22 cellular contexts compared by ENCODE assay signal in genomic region chr9:35564658-35565061, GRCh38. TPM values are rescaled to one million over a fixed set of nuclear protein-coding genes. Genes with fewer than 3 reads are reported as not detected.
DNase-seq lines count a peak whose midpoint lies in the region; ATAC-seq and TF ChIP-seq lines count a peak whose summit lies in the region.
"Had no signal": no experiment of that assay in that cellular context is flagged by ENCODE, and none has a peak within 500 bp of the region (broad histone marks: within the 10 kb centered on the region; RNA-seq: fewer than 3 reads in every experiment).

No MANE protein-coding gene starts in this region.

- no peak overlapping the region for H4K91ac ChIP-seq in neuronal stem cell (ENCODE audit: low read depth, low read length, poor library complexity)

- H2BK12ac ChIP-seq in neuronal stem cell (ENCODE audit: low read length): no peak overlapping the region

- H3K27me3 ChIP-seq in gastroesophageal sphincter: no peaks in the 10 kb centered on the region
- no peaks in the 10 kb centered on the region for H3K27me3 ChIP-seq in neuronal stem cell (ENCODE audit: control insufficient read depth in 3 of 3, insufficient read depth in 3 of 3, low read depth in 1 of 3, low read length in 3 of 3)
- H3K27me3 ChIP-seq in tibial artery: no peaks in the 10 kb centered on the region
- H3K27me3 ChIP-seq: BE2C, upper lobe of left lung had no signal

- WGBS in gastroesophageal sphincter (ENCODE audit: low coverage in 1 of 2), 2 donors: 56 to 90% methylated on average over 3 to 7 of the region's 7 CpGs
- WGBS in neuronal stem cell (ENCODE audit: extremely low coverage in 2 of 2, insufficient read length in 2 of 2, insufficient replicate concordance in 1 of 2), 2 donors: no CpG with 5 or more reads among the region's 7 CpGs

- H2BK120ac ChIP-seq in neuronal stem cell (ENCODE audit: low read depth, low read length): no peak overlapping the region

- peak; percentile 77 for ATAC-seq in gastroesophageal sphincter
- no peak for ATAC-seq in GM19452 (IDR thresholded peaks at IDR 0.05; ENCODE audit: unreplicated experiment)
- ATAC-seq in activated CD8-positive, alpha-beta T cell treated with anti-CD3 and anti-CD28 coated beads, Interleukin-2, amount 10 ng/mL, durations not matched to agents 7 days and 5 days: no peak
- ATAC-seq: activated naive CD8-positive, alpha-beta T cell treated with anti-CD3 and anti-CD28 coated beads, Interleukin-2, amount 50 U/mL, for 24 hours had no signal

- no peaks in the 10 kb centered on the region for H3K27me3 Mint-ChIP-seq in T-helper 2 cell treated with Interferon-gamma antibody and Interleukin-4, amounts not matched to agents 5 μg/mL and 100 μg/mL, for 36 hours (ENCODE audit: low read depth)
- no peaks in the 10 kb centered on the region for H3K27me3 Mint-ChIP-seq in activated CD8-positive, alpha-beta T cell treated with anti-CD3 and anti-CD28 coated beads, Interleukin-2, amount 10 ng/mL, durations not matched to agents 7 days and 5 days (ENCODE audit: low read depth)
- H3K27me3 Mint-ChIP-seq: activated naive CD8-positive, alpha-beta T cell treated with anti-CD3 and anti-CD28 coated beads, Interleukin-2, amount 50 U/mL, for 24 hours had no signal

- H3K27ac ChIP-seq in gastroesophageal sphincter (peak overlapping the region in 3 of 4 donors; percentile 64 to 83 (median 83)), neuronal stem cell (replicated peaks; ENCODE audit: low read length) (no peak overlapping the region), tibial artery (peak overlapping the region; percentile 83 to 93), caudate nucleus (ENCODE audit: low read depth, low read length) (no peak overlapping the region)
- H3K27ac ChIP-seq: 22Rv1 had no signal

- no peaks in the 10 kb centered on the region for H3K79me1 ChIP-seq in neuronal stem cell (ENCODE audit: low read depth, low read length)

- H3K9me3 Mint-ChIP-seq in T-helper 2 cell treated with Interferon-gamma antibody and Interleukin-4, amounts not matched to agents 5 μg/mL and 100 μg/mL, for 36 hours: no peaks in the 10 kb centered on the region
- H3K9me3 Mint-ChIP-seq in activated CD8-positive, alpha-beta T cell treated with anti-CD3 and anti-CD28 coated beads, Interleukin-2, amount 10 ng/mL, durations not matched to agents 7 days and 5 days (ENCODE audit: insufficient read depth): no peaks in the 10 kb centered on the region
- H3K9me3 Mint-ChIP-seq: activated naive CD8-positive, alpha-beta T cell treated with anti-CD3 and anti-CD28 coated beads, Interleukin-2, amount 50 U/mL, for 24 hours; endodermal cell; nephron had no signal

- H3K4me3 Mint-ChIP-seq in T-helper 2 cell treated with Interferon-gamma antibody and Interleukin-4, amounts not matched to agents 5 μg/mL and 100 μg/mL, for 36 hours: no peak overlapping the region
- H3K4me3 Mint-ChIP-seq in activated CD8-positive, alpha-beta T cell treated with anti-CD3 and anti-CD28 coated beads, Interleukin-2, amount 10 ng/mL, durations not matched to agents 7 days and 5 days: no peak overlapping the region
- H3K4me3 Mint-ChIP-seq: activated naive CD8-positive, alpha-beta T cell treated with anti-CD3 and anti-CD28 coated beads, Interleukin-2, amount 50 U/mL, for 24 hours; endodermal cell; nephron had no signal

- DNase-seq in T-helper 2 cell treated with Interferon-gamma antibody and Interleukin-4, amounts not matched to agents 5 μg/mL and 100 μg/mL, for 36 hours (ENCODE audit: low spot score): no peak
- no peak for DNase-seq in T-helper 2 cell
- no peak for DNase-seq in neuronal stem cell (ENCODE audit: low spot score)
- DNase-seq in tibial artery: peak; percentile 83 to 95
- no peak for DNase-seq in caudate nucleus (lab: John Stamatoyannopoulos, UW)
- DNase-seq in activated CD8-positive, alpha-beta T cell treated with anti-CD3 and anti-CD28 coated beads, Interleukin-2, amount 10 ng/mL, durations not matched to agents 7 days and 5 days: no peak
- DNase-seq: activated CD4-positive, alpha-beta T cell treated with anti-CD3 and anti-CD28 coated beads for 48 hours; activated CD8-positive, alpha-beta memory T cell treated with anti-CD3 and anti-CD28 coated beads, Interleukin-2, amount 50 U/mL, for 4 hours; activated effector memory CD4-positive, alpha-beta T cell treated with Interleukin-2 at 50 U/mL for 16 hours; activated naive CD8-positive, alpha-beta T cell treated with anti-CD3 and anti-CD28 coated beads, Interleukin-2, amount 50 U/mL, for 24 hours; BE2C; Calu3; EL; endodermal cell; NCI-H510A; RPMI8226; upper lobe of left lung had no signal

- H3K4ac ChIP-seq in neuronal stem cell (ENCODE audit: low read length): no peak overlapping the region

- no peak for TF ChIP-seq POLR2A in gastroesophageal sphincter (IDR thresholded peaks at IDR 0.05)

- H3K27ac Mint-ChIP-seq in T-helper 2 cell treated with Interferon-gamma antibody and Interleukin-4, amounts not matched to agents 5 μg/mL and 100 μg/mL, for 36 hours: peak overlapping the region; percentile 36
- H3K27ac Mint-ChIP-seq in activated CD8-positive, alpha-beta T cell treated with anti-CD3 and anti-CD28 coated beads, Interleukin-2, amount 10 ng/mL, durations not matched to agents 7 days and 5 days: no peak overlapping the region
- H3K27ac Mint-ChIP-seq: activated naive CD8-positive, alpha-beta T cell treated with anti-CD3 and anti-CD28 coated beads, Interleukin-2, amount 50 U/mL, for 24 hours; endodermal cell had no signal

- no peak overlapping the region for H3K4me3 ChIP-seq in gastroesophageal sphincter
- H3K4me3 ChIP-seq in neuronal stem cell (ENCODE audit: low read length in 2 of 2): no peak overlapping the region
- H3K4me3 ChIP-seq in tibial artery: peak overlapping the region in 1 of 2 donors; percentile 26
- H3K4me3 ChIP-seq: prostate gland had no signal

- no peak overlapping the region for H3K9ac ChIP-seq in neuronal stem cell (ENCODE audit: low read depth, low read length, poor library complexity)

- H3K23ac ChIP-seq in neuronal stem cell (ENCODE audit: low read depth, low read length, poor library complexity): no peak overlapping the region

- H3K4me1 ChIP-seq in gastroesophageal sphincter: peaks cover 0 to 51% (median 29%) of the 10 kb centered on the region in 3 donors
- peaks cover 3 to 10% of the 10 kb centered on the region in 2 donors for H3K4me1 ChIP-seq in neuronal stem cell (ENCODE audit: control insufficient read depth in 2 of 2, insufficient read depth in 1 of 2, low read depth in 1 of 2, low read length in 2 of 2)
- peaks cover 0 to 66% (median 50%) of the 10 kb centered on the region in 4 donors for H3K4me1 ChIP-seq in tibial artery
- H3K4me1 ChIP-seq: BE2C, prostate gland had no signal

- H3K14ac ChIP-seq in neuronal stem cell (ENCODE audit: low read length): no peak overlapping the region

- POLR2A ChIA-PET in activated CD8-positive, alpha-beta T cell treated with anti-CD3 and anti-CD28 coated beads, Interleukin-2, amount 10 ng/mL, durations not matched to agents 7 days and 5 days (lab: Charles Lee): no interaction called here

- peak overlapping the region; percentile 0 for H2BK5ac ChIP-seq in neuronal stem cell (ENCODE audit: low read length)

- CTCF ChIA-PET in activated CD8-positive, alpha-beta T cell treated with anti-CD3 and anti-CD28 coated beads, Interleukin-2, amount 10 ng/mL, durations not matched to agents 7 days and 5 days (lab: Charles Lee): interaction anchor here (1.7 to 2.7 kb wide), 2 partner anchors 11 to 185 kb away, joined by 3 to 12 read pairs; partner anchors contain the start of gene RGP1

- H3K18ac ChIP-seq in neuronal stem cell (ENCODE audit: low read length): no peak overlapping the region

- H3K9me3 ChIP-seq in gastroesophageal sphincter (no peaks in the 10 kb centered on the region), neuronal stem cell (replicated peaks in 1 of 2; ENCODE audit: control insufficient read depth in 2 of 2, insufficient read depth in 1 of 2, low read depth in 1 of 2, low read length in 2 of 2) (no peaks in the 10 kb centered on the region), tibial artery (no peaks in the 10 kb centered on the region)
- H3K9me3 ChIP-seq: BE2C, prostate gland, upper lobe of left lung had no signal

- intact Hi-C loops in tibial artery (cut with DNase I; ENCODE audit: low total_unique reads): loop anchor here (5.0 kb wide), 1 partner anchor 447 kb away; the partner anchor contains the start of gene ATOSB

- peaks cover 9% of the 10 kb centered on the region for H3K4me1 Mint-ChIP-seq in T-helper 2 cell treated with Interferon-gamma antibody and Interleukin-4, amounts not matched to agents 5 μg/mL and 100 μg/mL, for 36 hours (ENCODE audit: low read depth)
- peaks cover 19% of the 10 kb centered on the region for H3K4me1 Mint-ChIP-seq in activated CD8-positive, alpha-beta T cell treated with anti-CD3 and anti-CD28 coated beads, Interleukin-2, amount 10 ng/mL, durations not matched to agents 7 days and 5 days (ENCODE audit: low read depth)

- no peak for TF ChIP-seq EP300 in gastroesophageal sphincter (IDR thresholded peaks at IDR 0.05)

- no peaks in the 10 kb centered on the region for H3K36me3 Mint-ChIP-seq in T-helper 2 cell treated with Interferon-gamma antibody and Interleukin-4, amounts not matched to agents 5 μg/mL and 100 μg/mL, for 36 hours (ENCODE audit: low read depth)
- no peaks in the 10 kb centered on the region for H3K36me3 Mint-ChIP-seq in activated CD8-positive, alpha-beta T cell treated with anti-CD3 and anti-CD28 coated beads, Interleukin-2, amount 10 ng/mL, durations not matched to agents 7 days and 5 days (ENCODE audit: low read depth)

- H2BK15ac ChIP-seq in neuronal stem cell (ENCODE audit: low read length): no peak overlapping the region

- H3K36me3 ChIP-seq in gastroesophageal sphincter (peaks cover 0 to 31% of the 10 kb centered on the region in 2 donors), neuronal stem cell (replicated peaks in 1 of 2; ENCODE audit: control insufficient read depth in 2 of 2, insufficient read depth in 2 of 2, low read length in 2 of 2) (peaks cover 0 to 3% of the 10 kb centered on the region in 2 donors), tibial artery (peaks cover 19 to 27% (median 20%) of the 10 kb centered on the region in 3 donors)
- H3K36me3 ChIP-seq: BE2C, prostate gland had no signal

- no peak for TF ChIP-seq CTCF in gastroesophageal sphincter (IDR thresholded peaks at IDR 0.05)
- no peak for TF ChIP-seq CTCF in tibial artery (IDR thresholded peaks at IDR 0.05)

- no peak overlapping the region for H3K4me2 ChIP-seq in neuronal stem cell (ENCODE audit: insufficient read depth, low read length, poor library complexity, severe bottlenecking)

- H4K8ac ChIP-seq in neuronal stem cell (ENCODE audit: low read depth, low read length): no peak overlapping the region

- no peak overlapping the region for H2AK5ac ChIP-seq in neuronal stem cell (ENCODE audit: low read depth, low read length)

- no peak overlapping the region for H2AFZ ChIP-seq in neuronal stem cell (ENCODE audit: low read length)

RNA-seq across cellular contexts. Expression of gene TESK1, which starts 40.4 kb away (rescaled TPM):
- total RNA-seq in gastroesophageal sphincter: 10 to 100 TPM; 38.2 to 77.1 (median 40.2) TPM
- 23.9 TPM for polyA plus RNA-seq in neuronal stem cell (2013, experiment 1 of 2)
- 22.7 TPM for polyA plus RNA-seq in neuronal stem cell (2013, experiment 2 of 2)
- total RNA-seq in activated CD8-positive, alpha-beta T cell treated with anti-CD3 and anti-CD28 coated beads, Interleukin-2, amount 10 ng/mL, durations not matched to agents 7 days and 5 days: 10 to 100 TPM; 41.6 to 47.1 TPM

RNA-seq across cellular contexts. Expression of gene CD72, which starts 53.6 kb away (rescaled TPM):
- 1 to 10 TPM; 1.0 to 2.0 (median 1.5) TPM for total RNA-seq in gastroesophageal sphincter
- polyA plus RNA-seq in neuronal stem cell (2013, experiment 1 of 2): 5.6 TPM
- polyA plus RNA-seq in neuronal stem cell (2013, experiment 2 of 2): 5.5 TPM
- 10 to 100 TPM; 11.6 to 15.0 TPM for total RNA-seq in activated CD8-positive, alpha-beta T cell treated with anti-CD3 and anti-CD28 coated beads, Interleukin-2, amount 10 ng/mL, durations not matched to agents 7 days and 5 days

Comparison
In these comparisons a context has a peak if more than half of its experiments do, and no peak if none do; other contexts are left out.
1. DNase-seq: peak in tibial artery (2 of 2); none in T-helper 2 cell treated with Interferon-gamma antibody and Interleukin-4, amounts not matched to agents 5 μg/mL and 100 μg/mL, for 36 hours (single experiment), T-helper 2 cell (0 of 5), neuronal stem cell (single experiment), caudate nucleus (0 of 61) and activated CD8-positive, alpha-beta T cell treated with anti-CD3 and anti-CD28 coated beads, Interleukin-2, amount 10 ng/mL, durations not matched to agents 7 days and 5 days (single experiment).
2. H3K27ac ChIP-seq: peak in gastroesophageal sphincter (3 of 4) and tibial artery (2 of 2); none in neuronal stem cell (single experiment) and caudate nucleus (single experiment).
3. RNA of gene CD72, which starts 53.6 kb away (total RNA-seq): 11.6 to 15.0 TPM in activated CD8-positive, alpha-beta T cell treated with anti-CD3 and anti-CD28 coated beads, Interleukin-2, amount 10 ng/mL, durations not matched to agents 7 days and 5 days; 1.0 to 2.0 TPM in gastroesophageal sphincter; every median in the first group is over 4 times any median in the second.